9 cellular contexts compared by ENCODE assay signal in genomic region chr11:68213555-68214172, GRCh38. TPM values are rescaled to one million over a fixed set of nuclear protein-coding genes. Genes with fewer than 3 reads are reported as not detected.
A peak's percentile ranks its signal among the peaks of the same experiment; 100 is the strongest.
DNase-seq lines count a peak whose midpoint lies in the region; ATAC-seq, FAIRE-seq and TF ChIP-seq lines count a peak whose summit lies in the region.
"Had no signal": no experiment of that assay in that cellular context is flagged by ENCODE, and none has a peak within 500 bp of the region (broad histone marks: within the 10 kb centered on the region; RNA-seq: fewer than 3 reads in every experiment).

No MANE protein-coding gene starts in this region.

- peak overlapping the region; percentile 86 for H3K27ac Mint-ChIP-seq in central memory CD8-positive, alpha-beta T cell (ENCODE audit: low read depth)

- peaks cover 47% of the 10 kb centered on the region for H3K4me1 Mint-ChIP-seq in central memory CD8-positive, alpha-beta T cell

- peak overlapping the region; percentile 98 for H3K27ac ChIP-seq in kidney (ENCODE audit: low read depth in 2 of 2, low read length in 2 of 2)

- peak overlapping the region; percentile 85 to 94 for H3K9ac ChIP-seq in kidney (ENCODE audit: low read length in 2 of 2)

- H3K9me3 ChIP-seq in kidney (ENCODE audit: control insufficient read depth in 1 of 2, low read length in 2 of 2) = no peaks in the 10 kb centered on the region

- no peaks in the 10 kb centered on the region for H3K36me3 ChIP-seq in kidney (ENCODE audit: control insufficient read depth in 1 of 2, insufficient read depth in 2 of 2, low read length in 2 of 2)

- H3K4me1 ChIP-seq in kidney (ENCODE audit: control insufficient read depth in 1 of 2, insufficient read depth in 1 of 2, low read depth in 1 of 2, low read length in 2 of 2) = peaks cover 19 to 24% of the 10 kb centered on the region in 2 donors

- H3K36me3 Mint-ChIP-seq in central memory CD8-positive, alpha-beta T cell (ENCODE audit: insufficient read depth) = peaks cover 31% of the 10 kb centered on the region

- peak; percentile 89 for DNase-seq in NCI-H1436 (lab: John Stamatoyannopoulos, UW)
- no peak for DNase-seq in NCI-H1436 treated with DMSO at 0.1 percent for 48 hours (lab: John Stamatoyannopoulos, UW)
- DNase-seq in NCI-H2196 treated with DMSO at 0.1 percent for 48 hours (lab: John Stamatoyannopoulos, UW; ENCODE audit: unreplicated experiment) = peak; percentile 72
- DNase-seq in activated CD4-positive, CD25-positive, alpha-beta regulatory T cell treated with anti-CD3 and anti-CD28 coated beads, Interleukin-2, amount 50 U/mL, for 72 hours = peak; percentile 84
- DNase-seq in central memory CD8-positive, alpha-beta T cell (ENCODE audit: low spot score in 2 of 2) = peak; percentile 82 to 85
- DNase-seq in kidney = peak; percentile 96
- peak; percentile 76 for DNase-seq in stimulated activated CD4-positive, alpha-beta T cell treated with anti-CD3 and anti-CD28 coated beads, Interleukin-12 subunit alpha, Interleukin-12 subunit beta, amount 100 ng/mL, for 4 hours

- TF ChIP-seq CTCF in kidney (IDR thresholded peaks at IDR 0.05; ENCODE audit: borderline replicate concordance, extremely low read depth, insufficient read depth) = no peak

- intact Hi-C loops in kidney (cut with DNase I) = no loop called here

- H3K9me3 Mint-ChIP-seq in central memory CD8-positive, alpha-beta T cell = no peaks in the 10 kb centered on the region

- peak overlapping the region; percentile 85 for H3K4me3 Mint-ChIP-seq in central memory CD8-positive, alpha-beta T cell

- peak overlapping the region; percentile 68 to 70 for H3K4me3 ChIP-seq in kidney (ENCODE audit: low read length in 2 of 2)

- ATAC-seq in HG03045 (IDR thresholded peaks at IDR 0.05; ENCODE audit: unreplicated experiment) = peak; percentile 45
- ATAC-seq in central memory CD8-positive, alpha-beta T cell (replicated peaks; ENCODE audit: extremely low read depth, poor library complexity, severe bottlenecking) = peak; percentile 44

- H3K27me3 Mint-ChIP-seq in central memory CD8-positive, alpha-beta T cell = peaks cover 13% of the 10 kb centered on the region

- no peak for FAIRE-seq in kidney (lab: Jason Lieb, UNC)
- FAIRE-seq: A204.1 had no signal

RNA-seq across cellular contexts. Expression of gene KMT5B, which starts 0.6 kb away (rescaled TPM):
- total RNA-seq in kidney = 54.2 TPM
- polyA plus RNA-seq in kidney (ENCODE audit: insufficient read depth, low read depth, low replicate concordance) = 15.8 TPM

RNA-seq across cellular contexts. Expression of gene C11orf24, which starts 58.1 kb away (rescaled TPM):
- total RNA-seq in kidney = 31.7 TPM
- 18.6 TPM for polyA plus RNA-seq in kidney (ENCODE audit: insufficient read depth, low read depth, low replicate concordance)
